Comparison of ENCODE assay signal across 7 cellular contexts in the genomic region with DNA sequence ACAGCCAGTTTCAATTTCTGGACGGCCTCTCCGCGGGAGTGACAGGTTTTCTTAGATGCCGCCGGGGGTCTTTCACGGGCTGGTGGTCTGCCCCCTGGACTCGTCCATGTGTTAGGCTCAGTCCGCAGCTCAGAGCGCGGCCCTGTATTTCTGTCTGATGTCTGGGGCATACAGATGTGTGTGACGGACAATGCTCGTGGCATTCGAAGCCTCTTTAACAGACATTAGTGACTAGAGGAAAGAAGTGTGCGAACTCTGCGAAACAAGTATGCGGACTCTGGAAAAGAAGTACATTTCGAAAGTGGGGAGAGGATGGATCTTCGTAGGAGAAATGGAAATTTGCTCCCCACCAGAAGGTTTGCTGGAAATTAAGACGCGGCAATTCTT. TPM values are rescaled to one million over a fixed set of nuclear protein-coding genes. Genes with fewer than 3 reads are reported as not detected.
DNase-seq lines count a peak whose midpoint lies in the region; ATAC-seq and TF ChIP-seq lines count a peak whose summit lies in the region.

No MANE protein-coding gene starts in this region.

- POLR2A ChIA-PET in PC-9 (lab: Charles Lee; ENCODE audit: unreplicated experiment): no interaction called here
- POLR2A ChIA-PET in naive thymus-derived CD8-positive, alpha-beta T cell (lab: Charles Lee): interaction anchor here (1.3 to 2.3 kb wide), 3 partner anchors 196 to 881 kb away, joined by 3 to 16 read pairs (median 8); a partner anchor contains a TSS

- DNase-seq in GM20000 (ENCODE audit: low spot score) (peak; percentile 16), PC-9 (no peak), NCI-H2107 (lab: John Stamatoyannopoulos, UW) (no peak)
- no peak for DNase-seq in naive thymus-derived CD8-positive, alpha-beta T cell

- no TSS peak for BruUV-seq in PC-9 (replicated peaks; lab: Mats Ljungman, UMichigan)

- H3K36me3 Mint-ChIP-seq in naive thymus-derived CD8-positive, alpha-beta T cell: no peaks in the 10 kb centered on the region

- H3F3A ChIP-seq in PC-9 (ENCODE audit: insufficient read depth, low read depth): no peaks in the 10 kb centered on the region

- H3K4me3 ChIP-seq in PC-9: peak overlapping the region; percentile 68
- peak overlapping the region; percentile 92 for H3K4me3 ChIP-seq in endocrine pancreas (ENCODE audit: control insufficient read depth, insufficient read depth, low read length)

- no peak for TF ChIP-seq CTCF in GM20000 (IDR thresholded peaks at IDR 0.05; ENCODE audit: extremely low read depth, missing control alignments)
- TF ChIP-seq CTCF in PC-9 (conservative IDR thresholded peaks at IDR 0.05): no peak

- H3K4me2 ChIP-seq in PC-9: peak overlapping the region; percentile 80

- H3K9me3 ChIP-seq in PC-9 (ENCODE audit: insufficient read depth, low read depth) (no peaks in the 10 kb centered on the region), endocrine pancreas (ENCODE audit: control insufficient read depth, low read length) (no peaks in the 10 kb centered on the region)

- H3K27me3 ChIP-seq in PC-9 (ENCODE audit: insufficient read depth, low read depth) (no peaks in the 10 kb centered on the region), endocrine pancreas (ENCODE audit: control insufficient read depth, insufficient read depth, low read length) (no peaks in the 10 kb centered on the region)

- no peak overlapping the region for H3K27ac ChIP-seq in PC-9

- H3K4me1 Mint-ChIP-seq in naive thymus-derived CD8-positive, alpha-beta T cell: peaks cover 9 to 31% (median 19%) of the 10 kb centered on the region in 4 donors

- CTCF ChIA-PET in PC-9 (lab: Charles Lee): interaction anchor here (0.6 kb wide), 1 partner anchor 666 kb away, joined by 5 read pairs; no protein-coding TSS in a partner anchor

- H3K27me3 Mint-ChIP-seq in naive thymus-derived CD8-positive, alpha-beta T cell: peaks cover 0 to 3% (median 0%) of the 10 kb centered on the region in 5 donors

- H3K79me2 ChIP-seq in PC-9 (ENCODE audit: low read depth): peaks cover 24% of the 10 kb centered on the region

- peaks cover 0 to 2% (median 0%) of the 10 kb centered on the region in 9 donors for H3K9me3 Mint-ChIP-seq in naive thymus-derived CD8-positive, alpha-beta T cell

- H3K27ac Mint-ChIP-seq in naive thymus-derived CD8-positive, alpha-beta T cell: peak overlapping the region; percentile 74 to 97 (median 93)

- H3K4me1 ChIP-seq in PC-9 (replicated peaks; ENCODE audit: insufficient read depth) (peaks cover 9% of the 10 kb centered on the region), endocrine pancreas (ENCODE audit: control insufficient read depth, insufficient read depth, low read length) (peaks cover 7% of the 10 kb centered on the region)

- H2AFZ ChIP-seq in PC-9: peak overlapping the region; percentile 94

- intact Hi-C loops in PC-9 (cut with micrococcal nuclease; ENCODE audit: unreplicated experiment): loop anchor here (5.0 to 10.0 kb wide), 2 partner anchors 185 to 873 kb away; no protein-coding TSS in a partner anchor

- peak overlapping the region; percentile 94 to 99 (median 97) for H3K4me3 Mint-ChIP-seq in naive thymus-derived CD8-positive, alpha-beta T cell

- no peak for ATAC-seq in naive thymus-derived CD8-positive, alpha-beta T cell
- ATAC-seq in GM21619 (IDR thresholded peaks at IDR 0.05; ENCODE audit: unreplicated experiment) (no peak), HG02798 (IDR thresholded peaks at IDR 0.05; ENCODE audit: poor library complexity, unreplicated experiment) (no peak)

- H3K36me3 ChIP-seq in PC-9 (ENCODE audit: low read depth) (no peaks in the 10 kb centered on the region), endocrine pancreas (ENCODE audit: control insufficient read depth, insufficient read depth, low read length) (no peaks in the 10 kb centered on the region)

- no peaks in the 10 kb centered on the region for H3K9me2 ChIP-seq in PC-9 (ENCODE audit: insufficient read depth)

- H3K9ac ChIP-seq in endocrine pancreas (ENCODE audit: control insufficient read depth, insufficient read depth, low read length): peak overlapping the region; percentile 79

- no peaks in the 10 kb centered on the region for H4K20me1 ChIP-seq in PC-9 (ENCODE audit: insufficient read depth)

RNA-seq across cellular contexts. Expression of a gene that starts 0.8 kb away (rescaled TPM):
- 24.9 and 25.3 TPM in 2 replicates for total RNA-seq in PC-9 (2021)
- 10 to 100 TPM; 57.5 to 58.4 TPM for total RNA-seq in naive thymus-derived CD8-positive, alpha-beta T cell
- 10 to 100 TPM; 14.5 to 16.0 (median 15.9) TPM for polyA plus RNA-seq in naive thymus-derived CD8-positive, alpha-beta T cell
